8 cellular contexts compared by ENCODE assay signal in genomic region chr1:10795305-10796021, GRCh38. TPM values are rescaled to one million over a fixed set of nuclear protein-coding genes. Genes with fewer than 3 reads are reported as not detected.
DNase-seq lines count a peak whose midpoint lies in the region; ATAC-seq and TF ChIP-seq lines count a peak whose summit lies in the region.

No MANE protein-coding gene starts in this region.

- H3K79me2 ChIP-seq in neural progenitor cell (ENCODE audit: low read depth) = peaks cover 14% of the 10 kb centered on the region

- peaks cover 29% of the 10 kb centered on the region for H3K27me3 ChIP-seq in NT2/D1 (ENCODE audit: insufficient read depth, insufficient read length)
- peaks cover 42% of the 10 kb centered on the region for H3K27me3 ChIP-seq in neural progenitor cell

- TF ChIP-seq CTCF in epithelial cell of esophagus (IDR thresholded peaks at IDR 0.05; ENCODE audit: insufficient read depth, low read depth, low read length, missing control alignments) = no peak
- TF ChIP-seq CTCF in neural progenitor cell (IDR thresholded peaks at IDR 0.05) = no peak

- H3F3A ChIP-seq in neural progenitor cell (ENCODE audit: low read depth) = peaks cover 58% of the 10 kb centered on the region

- H3K27ac Mint-ChIP-seq in neural progenitor cell = no peak overlapping the region

- H3K36me3 ChIP-seq in NT2/D1 (ENCODE audit: insufficient read depth, insufficient read length, low read length) (no peaks in the 10 kb centered on the region), neural progenitor cell (no peaks in the 10 kb centered on the region)

- H3K4me3 Mint-ChIP-seq in neural progenitor cell = peak overlapping the region; percentile 96

- H3K27ac ChIP-seq in neural progenitor cell = no peak overlapping the region

- peaks cover 48% of the 10 kb centered on the region for H4K20me1 ChIP-seq in neural progenitor cell (ENCODE audit: low read depth)

- peak overlapping the region; percentile 97 for H3K4me2 ChIP-seq in neural progenitor cell

- DNase-seq in Caki2 (ENCODE audit: low read depth) = peak; percentile 12
- no peak for DNase-seq in NT2/D1 (ENCODE audit: low read depth, low spot score)
- DNase-seq in epithelial cell of esophagus (ENCODE audit: low read depth) = peak; percentile 44
- peak; percentile 45 for DNase-seq in neural progenitor cell (ENCODE audit: low spot score)
- DNase-seq in germinal center (ENCODE audit: low spot score) = no peak
- no peak for DNase-seq in C1 segment of cervical spinal cord (lab: John Stamatoyannopoulos, UW)

- no peak for ATAC-seq in HG02852 (IDR thresholded peaks at IDR 0.05; ENCODE audit: unreplicated experiment)
- no peak for ATAC-seq in HG03097 (IDR thresholded peaks at IDR 0.05; ENCODE audit: low FRiP score, unreplicated experiment)

- H3K4me1 ChIP-seq in NT2/D1 (ENCODE audit: insufficient read depth, insufficient read length) (peaks cover 2% of the 10 kb centered on the region), neural progenitor cell (peaks cover 63% of the 10 kb centered on the region)

- no peak overlapping the region for H2AFZ ChIP-seq in neural progenitor cell (replicated peaks)

- H3K27me3 Mint-ChIP-seq in neural progenitor cell (ENCODE audit: insufficient read depth, low read depth) = peaks cover 29% of the 10 kb centered on the region

- no peaks in the 10 kb centered on the region for H3K36me3 Mint-ChIP-seq in neural progenitor cell

- H3K4me1 Mint-ChIP-seq in neural progenitor cell = peaks cover 40% of the 10 kb centered on the region

- H3K9me3 ChIP-seq in NT2/D1 (ENCODE audit: insufficient read depth, low read length) (no peaks in the 10 kb centered on the region), neural progenitor cell (ENCODE audit: low read depth) (no peaks in the 10 kb centered on the region)

- in situ Hi-C loops in Caki2 (cut with HindIII; ENCODE audit: low pct_unique_long_range_greater_than_20kb, low sequenced_read_pairs) = no loop called here

- H3K4me3 ChIP-seq in NT2/D1 (ENCODE audit: insufficient read length, low read depth) (peak overlapping the region; percentile 36), epithelial cell of esophagus (ENCODE audit: low read length) (peak overlapping the region; percentile 85), neural progenitor cell (peak overlapping the region; percentile 91)

- H3K9me3 Mint-ChIP-seq in neural progenitor cell = peaks cover 2% of the 10 kb centered on the region

- peak overlapping the region; percentile 17 for H3K9ac ChIP-seq in NT2/D1 (ENCODE audit: insufficient read length, low read depth)
- no peak overlapping the region for H3K9ac ChIP-seq in neural progenitor cell

RNA-seq across cellular contexts. Expression of gene CASZ1, which starts 1.0 kb away (rescaled TPM):
- 0.58 and 3.7 TPM in 2 replicates for total RNA-seq in Caki2 (2014; rRNA removed; shearing (Covaris generic); ENCODE audit: low replicate concordance)
- total RNA-seq in neural progenitor cell (ENCODE audit: low replicate concordance) = 3.4 and 10.1 TPM in 2 replicates

Comparison
In these comparisons a context has a peak if more than half of its experiments do, and no peak if none do; other contexts are left out.
1. DNase-seq: peak in Caki2 (single experiment), epithelial cell of esophagus (single experiment) and neural progenitor cell (single experiment); none in NT2/D1 (single experiment), germinal center (single experiment) and C1 segment of cervical spinal cord (0 of 14).
2. H3K4me3 ChIP-seq: peak in every context shown above with its lines; median percentile 91 in neural progenitor cell; 85 in epithelial cell of esophagus; 36 in NT2/D1.